Comparison of ENCODE assay signal across 16 cellular contexts in genomic region chr3:175386630-175387029, GRCh38.
DNase-seq lines count a peak whose midpoint lies in the region; ATAC-seq and TF ChIP-seq lines count a peak whose summit lies in the region.
"Had no signal": no experiment of that assay in that cellular context is flagged by ENCODE, and none has a peak within 500 bp of the region (broad histone marks: within the 10 kb centered on the region; RNA-seq: fewer than 3 reads in every experiment).

No MANE protein-coding gene starts in this region.

- H2BK5ac ChIP-seq in trophoblast cell (ENCODE audit: low read depth, low read length, poor library complexity): no peak overlapping the region

- H2BK120ac ChIP-seq in trophoblast cell (ENCODE audit: insufficient read depth, low read length, poor library complexity): no peak overlapping the region

- H3K4me3 Mint-ChIP-seq in progenitor cell of endocrine pancreas (ENCODE audit: low read depth) (no peak overlapping the region), glutamatergic neuron (ENCODE audit: unreplicated experiment) (no peak overlapping the region)

- no peak overlapping the region for H3K27ac ChIP-seq in trophoblast cell (ENCODE audit: low read depth, low read length)
- H3K27ac ChIP-seq: heart right ventricle, pancreas had no signal

- peaks cover 2% of the 10 kb centered on the region for H3K79me1 ChIP-seq in trophoblast cell (ENCODE audit: low read length)

- H3K27ac Mint-ChIP-seq in progenitor cell of endocrine pancreas (no peak overlapping the region), glutamatergic neuron (ENCODE audit: unreplicated experiment) (no peak overlapping the region)
- H3K27ac Mint-ChIP-seq: activated T-helper 2 cell treated with anti-CD3 and anti-CD28 coated beads, Interferon-gamma antibody, Interleukin-2, Interleukin-4, amounts not matched to agents 10 μg/mL and 5 μg/mL and 100 μg/mL, durations not matched to agents 14 hours and 24 hours and 36 hours had no signal

- no peak overlapping the region for H3K4me3 ChIP-seq in trophoblast cell (ENCODE audit: low read depth, low read length)
- H3K4me3 ChIP-seq: heart right ventricle, MG63, pancreas had no signal

- no peak overlapping the region for H2AFZ ChIP-seq in trophoblast cell (ENCODE audit: insufficient read depth, low read length, poor library complexity)

- H3K79me2 ChIP-seq in trophoblast cell (ENCODE audit: control insufficient read depth, insufficient read depth, low read length, poor library complexity): no peaks in the 10 kb centered on the region

- no peak overlapping the region for H3K23ac ChIP-seq in trophoblast cell (ENCODE audit: low read length)

- H3K4me2 ChIP-seq in trophoblast cell (ENCODE audit: low read length): no peak overlapping the region

- H3K9me3 Mint-ChIP-seq in progenitor cell of endocrine pancreas (ENCODE audit: low read depth) (no peaks in the 10 kb centered on the region), glutamatergic neuron (ENCODE audit: unreplicated experiment) (no peaks in the 10 kb centered on the region)
- H3K9me3 Mint-ChIP-seq: activated T-helper 2 cell treated with anti-CD3 and anti-CD28 coated beads, Interferon-gamma antibody, Interleukin-2, Interleukin-4, amounts not matched to agents 10 μg/mL and 5 μg/mL and 100 μg/mL, durations not matched to agents 14 hours and 24 hours and 36 hours had no signal

- H4K8ac ChIP-seq in trophoblast cell (ENCODE audit: low read depth, low read length): no peak overlapping the region

- H3K18ac ChIP-seq in trophoblast cell (ENCODE audit: low read length): no peak overlapping the region

- DNase-seq in GM03348 (ENCODE audit: low spot score) (peak; percentile 64), RKO (ENCODE audit: low spot score) (peak; percentile 80), erythroblast (lab: John Stamatoyannopoulos, UW) (peak; percentile 23 to 46), trophoblast cell (peak; percentile 46 to 74), progenitor cell of endocrine pancreas (ENCODE audit: low spot score, unreplicated experiment) (no peak), glutamatergic neuron (no peak)
- DNase-seq: activated CD4-positive, alpha-beta T cell treated with anti-CD3 and anti-CD28 coated beads for 48 hours; DMS 273 treated with DMSO at 0.1 percent for 48 hours; heart right ventricle; MG63; NCI-H345; pancreas; SHP77 treated with DMSO at 0.1 percent for 48 hours had no signal

- no peak overlapping the region for H3K9ac ChIP-seq in trophoblast cell (ENCODE audit: low read length)

- H3K9me3 ChIP-seq in trophoblast cell (ENCODE audit: insufficient read depth, low read depth, low read length): no peaks in the 10 kb centered on the region
- H3K9me3 ChIP-seq: heart right ventricle, MG63, pancreas had no signal

- H2AK5ac ChIP-seq in trophoblast cell (ENCODE audit: low read length): no peak overlapping the region

- TF ChIP-seq POLR2A in erythroblast (IDR thresholded peaks at IDR 0.05; ENCODE audit: low read length): no peak

- H4K91ac ChIP-seq in trophoblast cell (ENCODE audit: low read depth, low read length): no peak overlapping the region

- TF ChIP-seq CTCF in progenitor cell of endocrine pancreas (IDR thresholded peaks at IDR 0.05; ENCODE audit: unreplicated experiment) (no peak), glutamatergic neuron (IDR thresholded peaks at IDR 0.05; ENCODE audit: partially characterized antibody, unreplicated experiment) (no peak)

- ATAC-seq in HG02571 (IDR thresholded peaks at IDR 0.05; ENCODE audit: unreplicated experiment) (no peak), GM19463 (IDR thresholded peaks at IDR 0.05; ENCODE audit: unreplicated experiment) (no peak)
- ATAC-seq: pancreas had no signal

- no peaks in the 10 kb centered on the region for H3K4me1 ChIP-seq in trophoblast cell (ENCODE audit: control insufficient read depth in 1 of 2, insufficient read depth in 2 of 2, low read length in 2 of 2)
- H3K4me1 ChIP-seq: pancreas had no signal

- no peaks in the 10 kb centered on the region for H3K36me3 ChIP-seq in trophoblast cell (ENCODE audit: control insufficient read depth in 1 of 2, insufficient read depth in 2 of 2, low read length in 2 of 2)
- H3K36me3 ChIP-seq: heart right ventricle, MG63, pancreas had no signal

- H3K4me1 Mint-ChIP-seq in progenitor cell of endocrine pancreas (ENCODE audit: low read depth): peaks cover 4% of the 10 kb centered on the region
- H3K4me1 Mint-ChIP-seq in glutamatergic neuron (ENCODE audit: low read depth, unreplicated experiment): no peaks in the 10 kb centered on the region

- WGBS in trophoblast cell (ENCODE audit: extremely low coverage, insufficient coverage, insufficient read length): no CpG with 5 or more reads among the region's 3 CpGs

- no peak overlapping the region for H3K4ac ChIP-seq in trophoblast cell (ENCODE audit: low read depth, low read length)

- H3K36me3 Mint-ChIP-seq in progenitor cell of endocrine pancreas (ENCODE audit: insufficient read depth) (no peaks in the 10 kb centered on the region), glutamatergic neuron (ENCODE audit: unreplicated experiment) (no peaks in the 10 kb centered on the region)

- H3K27me3 Mint-ChIP-seq in progenitor cell of endocrine pancreas (no peaks in the 10 kb centered on the region), glutamatergic neuron (ENCODE audit: unreplicated experiment) (no peaks in the 10 kb centered on the region)

- H2BK12ac ChIP-seq in trophoblast cell (ENCODE audit: low read length): no peak overlapping the region

- no peak overlapping the region for H3K14ac ChIP-seq in trophoblast cell (ENCODE audit: low read length)

- no peaks in the 10 kb centered on the region for H3K27me3 ChIP-seq in trophoblast cell (ENCODE audit: insufficient read depth, low read length)
- H3K27me3 ChIP-seq: heart right ventricle, MG63, pancreas had no signal

- H4K12ac ChIP-seq in trophoblast cell (ENCODE audit: low read depth, low read length): no peak overlapping the region

Comparison
In these comparisons a context has a peak if more than half of its experiments do, and no peak if none do; other contexts are left out.
1. DNase-seq: peak in GM03348 (single experiment), RKO (single experiment), erythroblast (2 of 2) and trophoblast cell (2 of 2); none in progenitor cell of endocrine pancreas (single experiment) and glutamatergic neuron (single experiment).